Comparison of ENCODE assay signal across 1 cellular context in genomic region chr17:43528319-43528987, GRCh38.
A peak's percentile ranks its signal among the peaks of the same experiment; 100 is the strongest.
TF ChIP-seq lines count a peak whose summit lies in the region.

No MANE protein-coding gene starts in this region.

TF ChIP-seq in HepG2, 621 proteins besides CTCF, POLR2A, EP300 and RAD21 (continued from another document and continues in another):
- peak; percentile 27; the same call in 1 of the 2 replicates for TF ChIP-seq RCOR2 (CRISPR knock-in tag; IDR thresholded peaks at IDR 0.05)
- TF ChIP-seq, protein P1, sequence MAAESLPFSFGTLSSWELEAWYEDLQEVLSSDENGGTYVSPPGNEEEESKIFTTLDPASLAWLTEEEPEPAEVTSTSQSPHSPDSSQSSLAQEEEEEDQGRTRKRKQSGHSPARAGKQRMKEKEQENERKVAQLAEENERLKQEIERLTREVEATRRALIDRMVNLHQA (CRISPR knock-in tag; IDR thresholded peaks at IDR 0.05), result no peak
- TF ChIP-seq POLR2AphosphoS5 (IDR thresholded peaks at IDR 0.05; ENCODE audit: low read depth, low read length), result peak; percentile 69
- TF ChIP-seq, protein P2, sequence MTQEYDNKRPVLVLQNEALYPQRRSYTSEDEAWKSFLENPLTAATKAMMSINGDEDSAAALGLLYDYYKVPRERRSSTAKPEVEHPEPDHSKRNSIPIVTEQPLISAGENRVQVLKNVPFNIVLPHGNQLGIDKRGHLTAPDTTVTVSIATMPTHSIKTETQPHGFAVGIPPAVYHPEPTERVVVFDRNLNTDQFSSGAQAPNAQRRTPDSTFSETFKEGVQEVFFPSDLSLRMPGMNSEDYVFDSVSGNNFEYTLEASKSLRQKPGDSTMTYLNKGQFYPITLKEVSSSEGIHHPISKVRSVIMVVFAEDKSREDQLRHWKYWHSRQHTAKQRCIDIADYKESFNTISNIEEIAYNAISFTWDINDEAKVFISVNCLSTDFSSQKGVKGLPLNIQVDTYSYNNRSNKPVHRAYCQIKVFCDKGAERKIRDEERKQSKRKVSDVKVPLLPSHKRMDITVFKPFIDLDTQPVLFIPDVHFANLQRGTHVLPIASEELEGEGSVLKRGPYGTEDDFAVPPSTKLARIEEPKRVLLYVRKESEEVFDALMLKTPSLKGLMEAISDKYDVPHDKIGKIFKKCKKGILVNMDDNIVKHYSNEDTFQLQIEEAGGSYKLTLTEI (CRISPR knock-in tag; conservative IDR thresholded peaks at IDR 0.05), result no peak
- TF ChIP-seq SAFB2 (CRISPR knock-in tag; IDR thresholded peaks at IDR 0.05; ENCODE audit: borderline replicate concordance, low read depth), result no peak; the same call in 1 of the 2 replicates
- no peak for TF ChIP-seq SYNCRIP (IDR thresholded peaks at IDR 0.05; ENCODE audit: insufficient read depth, low read depth, low read length)
- peak; percentile 83 for TF ChIP-seq SOX5 (CRISPR knock-in tag; IDR thresholded peaks at IDR 0.05; ENCODE audit: borderline replicate concordance)
- no peak for TF ChIP-seq SNRNP70 (IDR thresholded peaks at IDR 0.05; ENCODE audit: low read depth, low read length)
- no peak for TF ChIP-seq MLLT10 (CRISPR knock-in tag; IDR thresholded peaks at IDR 0.05)
- TF ChIP-seq RXRA (CRISPR knock-in tag; IDR thresholded peaks at IDR 0.05), result peak; percentile 57
- TF ChIP-seq KLF9 (CRISPR knock-in tag; IDR thresholded peaks at IDR 0.05; ENCODE audit: low read depth), result no peak; the same call in 1 of the 2 replicates
- no peak for TF ChIP-seq ELF1 (CRISPR knock-in tag; IDR thresholded peaks at IDR 0.05)
- TF ChIP-seq ZNF816 (CRISPR knock-in tag; IDR thresholded peaks at IDR 0.05; ENCODE audit: borderline replicate concordance), result no peak
- no peak for TF ChIP-seq TOE1 (CRISPR knock-in tag; IDR thresholded peaks at IDR 0.05)
- no peak for TF ChIP-seq EHMT2 (IDR thresholded peaks at IDR 0.05; ENCODE audit: borderline replicate concordance, low read depth, low read length)
- TF ChIP-seq PRMT3 (CRISPR knock-in tag; IDR thresholded peaks at IDR 0.05; ENCODE audit: borderline replicate concordance, low read depth), result no peak
- TF ChIP-seq GLI4 (CRISPR knock-in tag; IDR thresholded peaks at IDR 0.05; ENCODE audit: borderline replicate concordance), result no peak
- TF ChIP-seq ZNF549 (CRISPR knock-in tag; IDR thresholded peaks at IDR 0.05), result no peak
- no peak for TF ChIP-seq NFE2L2 (IDR thresholded peaks at IDR 0.05; ENCODE audit: low read length)
- TF ChIP-seq CBX1 (IDR thresholded peaks at IDR 0.05; ENCODE audit: low read depth), result peak; percentile 81
- TF ChIP-seq ZNF543 (CRISPR knock-in tag; IDR thresholded peaks at IDR 0.05), result peak; percentile 69
- no peak for TF ChIP-seq MNT (IDR thresholded peaks at IDR 0.05)
- peak; percentile 41; the same call in 1 of the 2 replicates for TF ChIP-seq ZNF263 (CRISPR knock-in tag; IDR thresholded peaks at IDR 0.05)
- no peak for TF ChIP-seq NFIB (CRISPR knock-in tag; IDR thresholded peaks at IDR 0.05; ENCODE audit: borderline replicate concordance)
- TF ChIP-seq SCMH1 (CRISPR knock-in tag; IDR thresholded peaks at IDR 0.05; ENCODE audit: borderline replicate concordance), result no peak
- peak; percentile 69; the same call in 1 of the 2 replicates for TF ChIP-seq THAP11 (CRISPR knock-in tag; IDR thresholded peaks at IDR 0.05)
- no peak for TF ChIP-seq TAF15 (IDR thresholded peaks at IDR 0.05; ENCODE audit: low read depth, low read length, poor library complexity, severe bottlenecking)
- TF ChIP-seq, protein P3, sequence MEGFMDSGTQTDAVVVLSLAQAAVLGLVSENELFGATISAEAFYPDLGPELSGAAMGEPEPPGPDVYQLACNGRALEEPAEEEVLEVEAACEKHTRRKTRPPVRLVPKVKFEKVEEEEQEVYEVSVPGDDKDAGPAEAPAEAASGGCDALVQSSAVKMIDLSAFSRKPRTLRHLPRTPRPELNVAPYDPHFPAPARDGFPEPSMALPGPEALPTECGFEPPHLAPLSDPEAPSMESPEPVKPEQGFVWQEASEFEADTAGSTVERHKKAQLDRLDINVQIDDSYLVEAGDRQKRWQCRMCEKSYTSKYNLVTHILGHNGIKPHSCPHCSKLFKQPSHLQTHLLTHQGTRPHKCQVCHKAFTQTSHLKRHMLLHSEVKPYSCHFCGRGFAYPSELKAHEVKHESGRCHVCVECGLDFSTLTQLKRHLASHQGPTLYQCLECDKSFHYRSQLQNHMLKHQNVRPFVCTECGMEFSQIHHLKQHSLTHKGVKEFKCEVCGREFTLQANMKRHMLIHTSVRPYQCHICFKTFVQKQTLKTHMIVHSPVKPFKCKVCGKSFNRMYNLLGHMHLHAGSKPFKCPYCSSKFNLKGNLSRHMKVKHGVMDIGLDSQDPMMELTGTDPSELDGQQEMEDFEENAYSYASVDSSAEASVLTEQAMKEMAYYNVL (CRISPR knock-in tag; IDR thresholded peaks at IDR 0.05; ENCODE audit: borderline replicate concordance), result peak; percentile 73; the same call in 1 of the 2 replicates
- TF ChIP-seq ZNF276 (CRISPR knock-in tag; IDR thresholded peaks at IDR 0.05; ENCODE audit: low read depth), result no peak
- TF ChIP-seq ZNF460 (CRISPR knock-in tag; IDR thresholded peaks at IDR 0.05; ENCODE audit: borderline replicate concordance), result no peak
- no peak for TF ChIP-seq SMYD3 (CRISPR knock-in tag; IDR thresholded peaks at IDR 0.05)
- TF ChIP-seq, protein P4, sequence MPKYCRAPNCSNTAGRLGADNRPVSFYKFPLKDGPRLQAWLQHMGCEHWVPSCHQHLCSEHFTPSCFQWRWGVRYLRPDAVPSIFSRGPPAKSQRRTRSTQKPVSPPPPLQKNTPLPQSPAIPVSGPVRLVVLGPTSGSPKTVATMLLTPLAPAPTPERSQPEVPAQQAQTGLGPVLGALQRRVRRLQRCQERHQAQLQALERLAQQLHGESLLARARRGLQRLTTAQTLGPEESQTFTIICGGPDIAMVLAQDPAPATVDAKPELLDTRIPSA (CRISPR knock-in tag; IDR thresholded peaks at IDR 0.05; ENCODE audit: borderline replicate concordance), result no peak
- TF ChIP-seq XRCC5 (optimal IDR thresholded peaks at IDR 0.05; ENCODE audit: low read length), result no peak
- no peak for TF ChIP-seq ZNF337 (CRISPR knock-in tag; IDR thresholded peaks at IDR 0.05; ENCODE audit: borderline replicate concordance, low read depth)
- TF ChIP-seq TEAD2 (CRISPR knock-in tag; IDR thresholded peaks at IDR 0.05), result no peak
- no peak for TF ChIP-seq CEBPB (IDR thresholded peaks at IDR 0.05; ENCODE audit: borderline replicate concordance, low read depth, low read length)
- TF ChIP-seq HIC2 (CRISPR knock-in tag; IDR thresholded peaks at IDR 0.05; ENCODE audit: low read depth), result no peak
- TF ChIP-seq NKX3-1 (CRISPR knock-in tag; IDR thresholded peaks at IDR 0.05), result no peak
- TF ChIP-seq, protein P5, sequence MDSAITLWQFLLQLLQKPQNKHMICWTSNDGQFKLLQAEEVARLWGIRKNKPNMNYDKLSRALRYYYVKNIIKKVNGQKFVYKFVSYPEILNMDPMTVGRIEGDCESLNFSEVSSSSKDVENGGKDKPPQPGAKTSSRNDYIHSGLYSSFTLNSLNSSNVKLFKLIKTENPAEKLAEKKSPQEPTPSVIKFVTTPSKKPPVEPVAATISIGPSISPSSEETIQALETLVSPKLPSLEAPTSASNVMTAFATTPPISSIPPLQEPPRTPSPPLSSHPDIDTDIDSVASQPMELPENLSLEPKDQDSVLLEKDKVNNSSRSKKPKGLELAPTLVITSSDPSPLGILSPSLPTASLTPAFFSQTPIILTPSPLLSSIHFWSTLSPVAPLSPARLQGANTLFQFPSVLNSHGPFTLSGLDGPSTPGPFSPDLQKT (CRISPR knock-in tag; IDR thresholded peaks at IDR 0.05; ENCODE audit: borderline replicate concordance), result no peak
- peak; percentile 25; the same call in 1 of the 2 replicates for TF ChIP-seq NCOR1 (IDR thresholded peaks at IDR 0.05; ENCODE audit: borderline replicate concordance, low read length)
- peak; percentile 67 for TF ChIP-seq FOXP4 (CRISPR knock-in tag; IDR thresholded peaks at IDR 0.05)
- peak; percentile 88 for TF ChIP-seq MED1 (CRISPR knock-in tag; IDR thresholded peaks at IDR 0.05)
- TF ChIP-seq, protein P6, sequence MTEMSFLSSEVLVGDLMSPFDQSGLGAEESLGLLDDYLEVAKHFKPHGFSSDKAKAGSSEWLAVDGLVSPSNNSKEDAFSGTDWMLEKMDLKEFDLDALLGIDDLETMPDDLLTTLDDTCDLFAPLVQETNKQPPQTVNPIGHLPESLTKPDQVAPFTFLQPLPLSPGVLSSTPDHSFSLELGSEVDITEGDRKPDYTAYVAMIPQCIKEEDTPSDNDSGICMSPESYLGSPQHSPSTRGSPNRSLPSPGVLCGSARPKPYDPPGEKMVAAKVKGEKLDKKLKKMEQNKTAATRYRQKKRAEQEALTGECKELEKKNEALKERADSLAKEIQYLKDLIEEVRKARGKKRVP (CRISPR knock-in tag; IDR thresholded peaks at IDR 0.05), result no peak
- no peak for TF ChIP-seq ZNF747 (CRISPR knock-in tag; IDR thresholded peaks at IDR 0.05; ENCODE audit: borderline replicate concordance)
- TF ChIP-seq, protein P7, sequence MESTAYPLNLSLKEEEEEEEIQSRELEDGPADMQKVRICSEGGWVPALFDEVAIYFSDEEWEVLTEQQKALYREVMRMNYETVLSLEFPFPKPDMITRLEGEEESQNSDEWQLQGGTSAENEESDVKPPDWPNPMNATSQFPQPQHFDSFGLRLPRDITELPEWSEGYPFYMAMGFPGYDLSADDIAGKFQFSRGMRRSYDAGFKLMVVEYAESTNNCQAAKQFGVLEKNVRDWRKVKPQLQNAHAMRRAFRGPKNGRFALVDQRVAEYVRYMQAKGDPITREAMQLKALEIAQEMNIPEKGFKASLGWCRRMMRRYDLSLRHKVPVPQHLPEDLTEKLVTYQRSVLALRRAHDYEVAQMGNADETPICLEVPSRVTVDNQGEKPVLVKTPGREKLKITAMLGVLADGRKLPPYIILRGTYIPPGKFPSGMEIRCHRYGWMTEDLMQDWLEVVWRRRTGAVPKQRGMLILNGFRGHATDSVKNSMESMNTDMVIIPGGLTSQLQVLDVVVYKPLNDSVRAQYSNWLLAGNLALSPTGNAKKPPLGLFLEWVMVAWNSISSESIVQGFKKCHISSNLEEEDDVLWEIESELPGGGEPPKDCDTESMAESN (CRISPR knock-in tag; conservative IDR thresholded peaks at IDR 0.05), result 0 out of 2 replicates have a peak, but pooled peaks have one; percentile 33
- TF ChIP-seq ZNF232 (CRISPR knock-in tag; IDR thresholded peaks at IDR 0.05; ENCODE audit: borderline replicate concordance), result peak; percentile 66; the same call in 1 of the 2 replicates
- peak; percentile 85; the same call in 1 of the 2 replicates for TF ChIP-seq SP5 (CRISPR knock-in tag; IDR thresholded peaks at IDR 0.05; ENCODE audit: borderline replicate concordance, low read depth)
- TF ChIP-seq PREB (CRISPR knock-in tag; IDR thresholded peaks at IDR 0.05), result no peak
